21 cellular contexts compared by ENCODE assay signal in the genomic region with DNA sequence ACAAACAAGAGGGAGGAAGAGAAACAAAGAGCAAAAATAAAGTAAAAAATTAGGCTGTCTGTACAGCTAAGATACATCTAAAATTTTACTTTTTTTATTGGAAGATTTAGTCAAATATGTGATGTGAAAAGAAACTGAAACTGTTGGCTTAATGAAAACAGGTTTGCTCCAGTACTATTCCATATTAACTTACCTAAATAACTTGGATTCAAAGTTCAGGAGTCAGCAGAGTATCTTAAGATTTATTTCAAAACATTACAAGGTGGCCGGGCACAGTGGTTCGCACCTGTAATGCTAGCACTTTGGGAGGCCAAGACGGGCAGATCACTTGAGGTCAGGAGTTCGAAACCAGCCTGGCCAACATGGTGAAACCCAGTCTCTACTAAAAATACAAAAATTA.
A peak's percentile ranks its signal among the peaks of the same experiment; 100 is the strongest.
DNase-seq lines count a peak whose midpoint lies in the region; ATAC-seq, FAIRE-seq and TF ChIP-seq lines count a peak whose summit lies in the region.
"Had no signal": no experiment of that assay in that cellular context is flagged by ENCODE, and none has a peak within 500 bp of the region (broad histone marks: within the 10 kb centered on the region; RNA-seq: fewer than 3 reads in every experiment).

No MANE protein-coding gene starts in this region.

- intact Hi-C loops in HepG2 (cut with micrococcal nuclease; ENCODE audit: unreplicated experiment) = no loop called here
- intact Hi-C loops in right lobe of liver (cut with DNase I) = no loop called here
- intact Hi-C loops in left cardiac atrium (cut with DNase I) = no loop called here

- H3K9ac ChIP-seq in liver (ENCODE audit: low read depth in 1 of 2, low read length in 2 of 2) (no peak overlapping the region), HepG2 (ENCODE audit: insufficient read depth, low read depth, low read length) (no peak overlapping the region), subcutaneous abdominal adipose tissue (ENCODE audit: low read length in 5 of 5) (no peak overlapping the region)
- H3K9ac ChIP-seq: BLaER1 treated with 17β-estradiol and CSF1 and Interleukin-3, amounts not matched to agents 10 nM and 100 nM had no signal

- WGBS in liver = 91% methylated on average over 4 of the region's 4 CpGs
- 71% methylated on average over 4 of the region's 4 CpGs for WGBS in HepG2 (ENCODE audit: low lambda C conversion rate)
- WGBS in right lobe of liver (ENCODE audit: insufficient coverage, low coverage, low lambda C conversion rate, missing lambda C conversion rate) = 95% methylated on average over 4 of the region's 4 CpGs

- H3K79me2 ChIP-seq in HepG2 (ENCODE audit: insufficient read depth, low read length) = no peaks in the 10 kb centered on the region

- ATAC-seq in HepG2 (no peak), right lobe of liver (no peak), HG03196 (IDR thresholded peaks at IDR 0.05; ENCODE audit: unreplicated experiment) (no peak), left cardiac atrium (no peak)
- ATAC-seq: A549; CD8-positive, alpha-beta T cell had no signal

- no peaks in the 10 kb centered on the region for H3K36me3 ChIP-seq in liver (ENCODE audit: control insufficient read depth in 4 of 4, insufficient read depth in 3 of 4, low read depth in 1 of 4, low read length in 3 of 4)
- H3K36me3 ChIP-seq in HepG2 (replicated peaks in 1 of 2; ENCODE audit: control insufficient read depth in 1 of 2, insufficient read depth in 2 of 2, low read length in 2 of 2) = no peaks in the 10 kb centered on the region
- H3K36me3 ChIP-seq in right lobe of liver = no peaks in the 10 kb centered on the region
- H3K36me3 ChIP-seq in subcutaneous abdominal adipose tissue (ENCODE audit: control insufficient read depth in 5 of 5, insufficient read depth in 5 of 5, low read length in 5 of 5) = no peaks in the 10 kb centered on the region
- H3K36me3 ChIP-seq: BLaER1 treated with 17β-estradiol and CSF1 and Interleukin-3, amounts not matched to agents 10 nM and 100 nM had no signal

- no TSS peak for BruUV-seq in HepG2 (replicated peaks; lab: Mats Ljungman, UMichigan)

- H3K4me1 ChIP-seq in liver (ENCODE audit: control insufficient read depth in 4 of 4, insufficient read depth in 4 of 4, low read length in 3 of 4) (peaks cover 5 to 30% (median 16%) of the 10 kb centered on the region in 4 donors), HepG2 (ENCODE audit: insufficient read depth, low read length) (peaks cover 9% of the 10 kb centered on the region), right lobe of liver (peaks cover 0 to 58% (median 9%) of the 10 kb centered on the region in 4 donors), subcutaneous abdominal adipose tissue (ENCODE audit: control insufficient read depth in 5 of 5, insufficient read depth in 5 of 5, low read length in 5 of 5) (peaks cover 0 to 29% (median 0%) of the 10 kb centered on the region in 5 donors)
- H3K4me1 ChIP-seq: A549; BLaER1 treated with 17β-estradiol and CSF1 and Interleukin-3, amounts not matched to agents 10 nM and 100 nM; Caco-2 had no signal

- DNase-seq in HepG2 (ENCODE audit: low spot score) (no peak), right lobe of liver (no peak), left cardiac atrium (no peak)
- DNase-seq: AML-193; Caco-2; Calu3; CD4-positive, alpha-beta T cell; CD8-positive, alpha-beta T cell; DMS79 treated with DMSO at 0.1 percent for 48 hours; GF-D8 had no signal

- H3K9me3 ChIP-seq in liver (ENCODE audit: control insufficient read depth in 4 of 4, low read length in 3 of 4) (no peaks in the 10 kb centered on the region), HepG2 (ENCODE audit: low read length) (no peaks in the 10 kb centered on the region), right lobe of liver (no peaks in the 10 kb centered on the region), subcutaneous abdominal adipose tissue (ENCODE audit: control insufficient read depth in 5 of 5, low read length in 5 of 5) (no peaks in the 10 kb centered on the region)
- H3K9me3 ChIP-seq: A549; BLaER1 treated with 17β-estradiol and CSF1 and Interleukin-3, amounts not matched to agents 10 nM and 100 nM; Caco-2 had no signal

- H4K20me1 ChIP-seq in HepG2 (ENCODE audit: insufficient read depth, low read length) = no peaks in the 10 kb centered on the region
- H4K20me1 ChIP-seq: BLaER1 treated with 17β-estradiol and CSF1 and Interleukin-3, amounts not matched to agents 10 nM and 100 nM had no signal

- TF ChIP-seq CTCF in liver (IDR thresholded peaks at IDR 0.05; ENCODE audit: low read depth, low read length, missing input control) (no peak), HepG2 (CRISPR knock-in tag; IDR thresholded peaks at IDR 0.05) (no peak), right lobe of liver (IDR thresholded peaks at IDR 0.05) (no peak)

- H3K27ac ChIP-seq in liver (ENCODE audit: low read depth in 1 of 2, low read length in 2 of 2) = peak overlapping the region; percentile 55 to 67
- H3K27ac ChIP-seq in HepG2 (ENCODE audit: extremely low read length, insufficient read depth, low read length) = no peak overlapping the region
- H3K27ac ChIP-seq in right lobe of liver = peak overlapping the region in 2 of 3 donors; percentile 78 to 81
- H3K27ac ChIP-seq in subcutaneous abdominal adipose tissue (ENCODE audit: low read depth, low read length) = peak overlapping the region; percentile 6
- H3K27ac ChIP-seq: 22Rv1; A549; BLaER1 treated with 17β-estradiol and CSF1 and Interleukin-3, amounts not matched to agents 10 nM and 100 nM; C4-2B had no signal

- TF ChIP-seq RAD21 in liver (IDR thresholded peaks at IDR 0.05) (no peak), HepG2 (CRISPR knock-in tag; IDR thresholded peaks at IDR 0.05) (no peak)

- TF ChIP-seq POLR2A in HepG2 (IDR thresholded peaks at IDR 0.05; ENCODE audit: insufficient read depth in 1 of 2, low read depth in 2 of 2, low read length in 2 of 2) (no peak), right lobe of liver (IDR thresholded peaks at IDR 0.05) (no peak)

- H2AFZ ChIP-seq in HepG2 (ENCODE audit: low read length) = no peak overlapping the region

- H3K27me3 ChIP-seq in liver (ENCODE audit: control insufficient read depth in 4 of 4, insufficient read depth in 4 of 4, low read length in 3 of 4) (no peaks in the 10 kb centered on the region), HepG2 (ENCODE audit: control insufficient read depth in 1 of 2, insufficient read depth in 2 of 2, low read length in 2 of 2) (no peaks in the 10 kb centered on the region), right lobe of liver (no peaks in the 10 kb centered on the region), subcutaneous abdominal adipose tissue (ENCODE audit: control insufficient read depth in 5 of 5, insufficient read depth in 4 of 5, low read length in 5 of 5) (no peaks in the 10 kb centered on the region)
- H3K27me3 ChIP-seq: BLaER1 treated with 17β-estradiol and CSF1 and Interleukin-3, amounts not matched to agents 10 nM and 100 nM had no signal

- POLR2A ChIA-PET in HepG2 (lab: Yijun Ruan, JAX) = no interaction called here

- H3K4me3 ChIP-seq in liver (ENCODE audit: low read depth in 1 of 3, low read length in 3 of 3) (no peak overlapping the region), HepG2 (replicated peaks in 1 of 3; ENCODE audit: insufficient read depth in 1 of 3, low read depth in 2 of 3, low read length in 3 of 3) (no peak overlapping the region), right lobe of liver (no peak overlapping the region), subcutaneous abdominal adipose tissue (ENCODE audit: low read depth in 1 of 5, low read length in 5 of 5) (no peak overlapping the region)
- H3K4me3 ChIP-seq: A549; BLaER1 treated with 17β-estradiol and CSF1 and Interleukin-3, amounts not matched to agents 10 nM and 100 nM had no signal

- no peak overlapping the region for H3K4me2 ChIP-seq in HepG2 (ENCODE audit: low read depth, low read length)
- H3K4me2 ChIP-seq: A549; BLaER1 treated with 17β-estradiol and CSF1 and Interleukin-3, amounts not matched to agents 10 nM and 100 nM had no signal

- TF ChIP-seq EP300 in HepG2 (IDR thresholded peaks at IDR 0.05; ENCODE audit: low read depth in 2 of 2, low read length in 2 of 2) (no peak), HepG2 (CRISPR knock-in tag; IDR thresholded peaks at IDR 0.05; ENCODE audit: borderline replicate concordance) (no peak)

- CTCF ChIA-PET in HepG2 (lab: Yijun Ruan, JAX; ENCODE audit: low intra/inter-chr PET ratio, low total read pairs) = no interaction called here

- in situ Hi-C loops in HepG2 (cut with HindIII; ENCODE audit: extremely low pct_ligation_motif_present, low pct_unique_long_range_greater_than_20kb) = no loop called here

- no peak for FAIRE-seq in HepG2 (lab: Jason Lieb, UNC)
- FAIRE-seq: A549, D721Med, G401.6, GM12891, GM19239 had no signal

TF ChIP-seq in HepG2, 621 proteins besides CTCF, POLR2A, EP300 and RAD21:
- no peak for TF ChIP-seq PRDM10 (CRISPR knock-in tag; IDR thresholded peaks at IDR 0.05; ENCODE audit: low read depth)
